Comparison of ENCODE assay signal across 1 cellular context in the genomic region with DNA sequence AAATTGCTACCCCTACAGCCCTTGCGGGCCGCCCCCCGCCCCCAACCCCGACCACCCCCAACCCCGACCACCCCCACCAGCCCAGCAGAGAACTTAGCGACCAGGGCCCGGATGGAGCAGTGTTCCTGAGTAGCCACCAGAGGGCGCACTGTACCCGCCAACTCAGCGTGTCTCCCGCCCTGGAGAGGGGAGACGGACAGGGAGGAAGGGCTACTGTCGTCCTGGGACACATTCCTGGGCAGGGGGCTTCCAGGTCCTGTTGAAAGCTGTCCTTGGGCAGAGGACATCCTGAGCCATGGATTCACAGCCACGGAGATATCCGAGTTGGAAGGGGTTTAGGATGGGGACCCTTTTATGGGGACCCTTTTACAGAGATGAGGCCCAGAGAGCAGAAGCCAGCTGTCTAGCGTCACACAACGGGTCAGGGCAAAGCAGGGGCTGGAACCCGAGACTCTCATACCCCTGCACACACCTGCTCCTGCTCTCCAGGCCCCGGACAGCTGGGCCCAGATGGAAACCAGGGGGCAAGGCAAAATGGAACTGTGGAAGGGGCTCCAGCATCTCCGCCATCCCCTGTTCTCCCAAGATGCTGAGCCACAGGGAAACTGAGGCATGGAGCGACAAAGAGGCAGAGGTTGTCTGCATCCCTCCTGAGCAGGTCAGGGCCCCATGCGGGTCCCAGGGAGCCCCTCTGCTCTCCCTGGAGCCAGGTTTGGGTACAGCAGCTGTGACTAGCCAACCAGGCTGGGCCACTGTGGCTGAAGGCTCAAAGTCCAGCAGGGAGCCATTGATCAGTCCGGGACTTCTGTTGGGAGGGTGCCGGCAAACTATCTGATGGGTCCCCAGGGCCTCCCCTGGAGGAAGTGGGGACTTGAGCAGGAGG.
A peak's percentile ranks its signal among the peaks of the same experiment; 100 is the strongest.
TF ChIP-seq lines count a peak whose summit lies in the region.

No MANE protein-coding gene starts in this region.

TF ChIP-seq in GM12878, 131 proteins besides CTCF, POLR2A, EP300 and RAD21:
- TF ChIP-seq RB1 (IDR thresholded peaks at IDR 0.05; ENCODE audit: borderline replicate concordance) (peak; percentile 61; the same call in 1 of the 2 replicates), POLR2AphosphoS2 (IDR thresholded peaks at IDR 0.05; ENCODE audit: low read depth, low read length) (no peak), SMC3 (IDR thresholded peaks at IDR 0.05; ENCODE audit: borderline replicate concordance, low read length) (peak; percentile 72), YY1 (IDR thresholded peaks at IDR 0.05; ENCODE audit: low read depth, low read length) (peak; percentile 49; the same call in 1 of the 2 replicates), IKZF2 (IDR thresholded peaks at IDR 0.05) (no peak)
- TF ChIP-seq, protein P1, sequence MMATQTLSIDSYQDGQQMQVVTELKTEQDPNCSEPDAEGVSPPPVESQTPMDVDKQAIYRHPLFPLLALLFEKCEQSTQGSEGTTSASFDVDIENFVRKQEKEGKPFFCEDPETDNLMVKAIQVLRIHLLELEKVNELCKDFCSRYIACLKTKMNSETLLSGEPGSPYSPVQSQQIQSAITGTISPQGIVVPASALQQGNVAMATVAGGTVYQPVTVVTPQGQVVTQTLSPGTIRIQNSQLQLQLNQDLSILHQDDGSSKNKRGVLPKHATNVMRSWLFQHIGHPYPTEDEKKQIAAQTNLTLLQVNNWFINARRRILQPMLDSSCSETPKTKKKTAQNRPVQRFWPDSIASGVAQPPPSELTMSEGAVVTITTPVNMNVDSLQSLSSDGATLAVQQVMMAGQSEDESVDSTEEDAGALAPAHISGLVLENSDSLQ (IDR thresholded peaks at IDR 0.05): peak; percentile 40; the same call in 1 of the 2 replicates
